In the genomic region with DNA sequence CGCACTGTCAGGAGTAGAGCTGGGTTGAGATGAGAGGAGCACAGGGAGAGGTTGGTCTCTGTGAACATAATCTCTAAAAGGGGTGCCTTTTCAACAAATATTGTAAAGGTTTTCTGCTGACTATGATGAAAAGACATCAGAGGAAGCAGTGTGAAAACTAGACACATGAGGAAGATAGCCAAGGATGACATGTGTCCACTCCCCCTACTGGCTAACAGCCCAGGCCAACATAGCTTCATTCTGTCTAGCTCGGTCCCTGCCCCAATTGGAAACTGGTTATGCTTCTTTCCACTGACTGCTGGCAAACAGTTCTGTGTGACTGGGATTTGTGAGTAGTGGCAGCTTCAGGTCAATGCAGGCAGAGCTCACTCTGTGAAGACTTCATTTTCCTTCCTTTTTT, we compare ENCODE assay signal across 10 cellular contexts.
A peak's percentile ranks its signal among the peaks of the same experiment; 100 is the strongest.
DNase-seq lines count a peak whose midpoint lies in the region; ATAC-seq and TF ChIP-seq lines count a peak whose summit lies in the region.
"Had no signal": no experiment of that assay in that cellular context is flagged by ENCODE, and none has a peak within 500 bp of the region (broad histone marks: within the 10 kb centered on the region; RNA-seq: fewer than 3 reads in every experiment).

No MANE protein-coding gene starts in this region.

- intact Hi-C loops in left cardiac atrium (cut with DNase I), result no loop called here

- ATAC-seq in HG03196 (IDR thresholded peaks at IDR 0.05; ENCODE audit: unreplicated experiment) (no peak), GM19397 (IDR thresholded peaks at IDR 0.05; ENCODE audit: unreplicated experiment) (no peak), left cardiac atrium (no peak)

- H3K9me3 ChIP-seq in endodermal cell (ENCODE audit: control insufficient read depth, low read length), result no peaks in the 10 kb centered on the region
- H3K9me3 ChIP-seq: pancreas had no signal

- in situ Hi-C loops in G401 (cut with HindIII; ENCODE audit: low sequenced_read_pairs), result no loop called here

- H3K9me3 Mint-ChIP-seq in endodermal cell, result peaks cover 34% of the 10 kb centered on the region

- H3K9ac ChIP-seq in endodermal cell (ENCODE audit: extremely low read depth, low read length, poor library complexity, severe bottlenecking), result no peak overlapping the region

- H3K27ac Mint-ChIP-seq in endodermal cell, result no peak overlapping the region

- H3K27me3 ChIP-seq in endodermal cell (ENCODE audit: control insufficient read depth, insufficient read depth, low read length, poor library complexity, severe bottlenecking), result no peaks in the 10 kb centered on the region

- DNase-seq in G401 (ENCODE audit: low spot score), result peak; percentile 25
- peak; percentile 4 for DNase-seq in OCI-M1 (lab: John Stamatoyannopoulos, UW)
- peak; percentile 64 for DNase-seq in endodermal cell
- peak; percentile 30 for DNase-seq in myocyte (ENCODE audit: low read depth)
- no peak for DNase-seq in ureter (ENCODE audit: low spot score)
- DNase-seq in left cardiac atrium, result no peak
- DNase-seq: dermis blood vessel endothelial cell, pancreas had no signal

- no peaks in the 10 kb centered on the region for H3K27me3 Mint-ChIP-seq in endodermal cell (ENCODE audit: insufficient read depth)

- H3K4me1 Mint-ChIP-seq in endodermal cell, result no peaks in the 10 kb centered on the region

- H3K36me3 ChIP-seq in endodermal cell (ENCODE audit: control insufficient read depth, insufficient read depth, low read length), result no peaks in the 10 kb centered on the region
- H3K36me3 ChIP-seq: pancreas had no signal

- no peak overlapping the region for H3K4me3 Mint-ChIP-seq in endodermal cell

- WGBS in endodermal cell (ENCODE audit: insufficient coverage in 1 of 2, insufficient read length in 1 of 2), 2 experiments, result 80% methylated on average over 2 of the region's 2 CpGs; no CpG with 5 or more reads in 1 of the 2 experiments

- H3K4me1 ChIP-seq in endodermal cell (ENCODE audit: control insufficient read depth, insufficient read depth, low read length), result no peaks in the 10 kb centered on the region
- H3K4me1 ChIP-seq: pancreas had no signal

- no peak overlapping the region for H3K4me3 ChIP-seq in endodermal cell (ENCODE audit: low read length)
- H3K4me3 ChIP-seq: pancreas had no signal

- TF ChIP-seq CTCF in endodermal cell (conservative IDR thresholded peaks at IDR 0.05), result peak; percentile 59

- no peak overlapping the region for H3K27ac ChIP-seq in endodermal cell (ENCODE audit: low read depth, low read length)
- H3K27ac ChIP-seq: pancreas had no signal

- no peaks in the 10 kb centered on the region for H3K36me3 Mint-ChIP-seq in endodermal cell (ENCODE audit: low read depth)

Comparison
In these comparisons a context has a peak if more than half of its experiments do, and no peak if none do; other contexts are left out.
1. DNase-seq: peak in G401 (single experiment), OCI-M1 (single experiment), endodermal cell (single experiment) and myocyte (single experiment); none in ureter (single experiment) and left cardiac atrium (single experiment).